ENCODE assay signal across 1 cellular context in the genomic region with DNA sequence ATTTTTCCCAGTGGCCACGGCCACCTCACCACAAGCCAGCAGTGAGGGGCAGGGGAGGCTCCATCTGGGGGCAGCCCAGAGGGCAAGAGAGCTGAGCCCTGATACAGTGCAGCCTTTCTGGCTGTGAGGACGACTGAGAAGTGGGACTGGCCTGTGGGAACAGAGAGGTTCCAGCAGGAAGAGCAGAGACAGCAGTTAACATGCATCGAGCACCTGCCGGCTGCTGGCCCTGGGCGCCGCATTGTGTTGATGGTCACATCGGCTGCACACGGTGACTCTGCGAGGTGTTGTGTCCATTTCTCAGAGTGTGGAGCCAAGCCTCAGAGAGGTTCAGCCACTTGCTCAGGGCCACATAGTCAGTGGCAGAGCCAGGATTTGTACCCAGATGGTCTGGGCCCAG.
TF ChIP-seq lines count a peak whose summit lies in the region.

No MANE protein-coding gene starts in this region.

TF ChIP-seq in GM12878, 131 proteins besides CTCF, POLR2A, EP300 and RAD21:
- TF ChIP-seq EZH2 (IDR thresholded peaks at IDR 0.05; ENCODE audit: borderline replicate concordance, control insufficient read depth, low read depth, low read length) (no peak), KDM1A (IDR thresholded peaks at IDR 0.05; ENCODE audit: borderline replicate concordance) (no peak), WRNIP1 (IDR thresholded peaks at IDR 0.05; ENCODE audit: borderline replicate concordance, low read depth, low read length) (no peak)
